ENCODE assay signal across 25 cellular contexts in genomic region chr1:78053498-78053897, GRCh38. TPM values are rescaled to one million over a fixed set of nuclear protein-coding genes. Genes with fewer than 3 reads are reported as not detected.
"Had no signal": no experiment of that assay in that cellular context is flagged by ENCODE, and none has a peak within 500 bp of the region (broad histone marks: within the 10 kb centered on the region; RNA-seq: fewer than 3 reads in every experiment).

No MANE protein-coding gene starts in this region.

- H3K4me1 ChIP-seq: ascending aorta, breast epithelium had no signal

- H3K9me3 ChIP-seq: ascending aorta, breast epithelium had no signal

- DNase-seq: activated CD4-positive, alpha-beta memory T cell treated with anti-CD3 and anti-CD28 coated beads for 36 hours; activated CD4-positive, alpha-beta T cell treated with anti-CD3 and anti-CD28 coated beads for 36 hours; activated CD4-positive, alpha-beta T cell treated with anti-CD3 and anti-CD28 coated beads, Interleukin-2, amount 10 ng/mL, durations not matched to agents 24 days and 14 days; activated CD4-positive, CD25-positive, alpha-beta regulatory T cell; activated CD4-positive, CD25-positive, alpha-beta regulatory T cell treated with anti-CD3 and anti-CD28 coated beads, Interleukin-2, amount 50 U/mL, for 72 hours; activated CD8-positive, alpha-beta memory T cell treated with anti-CD3 and anti-CD28 coated beads, Interleukin-2, amount 10 ng/mL, durations not matched to agents 7 days and 5 days; activated CD8-positive, alpha-beta memory T cell treated with anti-CD3 and anti-CD28 coated beads, Interleukin-2, amount 50 U/mL, for 4 hours; activated CD8-positive, alpha-beta T cell treated with anti-CD3 and anti-CD28 coated beads, Interleukin-2, amount 10 ng/mL, durations not matched to agents 7 days and 5 days; activated gamma-delta T cell; activated naive CD4-positive, alpha-beta T cell; activated naive CD4-positive, alpha-beta T cell treated with anti-CD3 and anti-CD28 coated beads, Interleukin-2, amount 10 ng/mL, durations not matched to agents 7 days and 5 days; activated naive CD8-positive, alpha-beta T cell treated with anti-CD3 and anti-CD28 coated beads, Interleukin-2, amount 10 ng/mL, durations not matched to agents 7 days and 5 days; activated T-cell treated with anti-CD3 and anti-CD28 coated beads, Interleukin-2, amount 50 U/mL, for 1 hour; activated T-cell treated with anti-CD3 and anti-CD28 coated beads, Interleukin-2, amount 50 U/mL, for 48 hours; dorsolateral prefrontal cortex; effector memory CD4-positive, alpha-beta T cell; endodermal cell; foreskin fibroblast; T-helper 2 cell had no signal

- H3K27ac ChIP-seq: ascending aorta, breast epithelium, cardiac muscle cell, dorsolateral prefrontal cortex had no signal

- H3K36me3 ChIP-seq: ascending aorta, breast epithelium, cardiac muscle cell had no signal

- H3K4me3 ChIP-seq: ascending aorta, breast epithelium, cardiac muscle cell, coronary artery, dorsolateral prefrontal cortex had no signal

- H3K27me3 ChIP-seq: ascending aorta, breast epithelium, cardiac muscle cell had no signal

- ATAC-seq: activated CD4-positive, alpha-beta T cell treated with anti-CD3 and anti-CD28 coated beads for 36 hours; activated CD8-positive, alpha-beta memory T cell treated with anti-CD3 and anti-CD28 coated beads, Interleukin-2, amount 10 ng/mL, durations not matched to agents 7 days and 5 days; activated CD8-positive, alpha-beta T cell treated with anti-CD3 and anti-CD28 coated beads, Interleukin-2, amount 10 ng/mL, durations not matched to agents 7 days and 5 days; activated naive CD4-positive, alpha-beta T cell treated with anti-CD3 and anti-CD28 coated beads, Interleukin-2, amount 50 U/mL, for 72 hours; esophagus mucosa had no signal

RNA-seq across cellular contexts. Expression of gene GIPC2, which starts 7.7 kb away (rescaled TPM):
- total RNA-seq: activated CD4-positive, alpha-beta T cell treated with anti-CD3 and anti-CD28 coated beads, Interleukin-2, amount 10 ng/mL, durations not matched to agents 24 days and 14 days had no signal
- polyA plus RNA-seq: cardiac muscle cell had no signal
